ENCODE assay signal across 13 cellular contexts in the genomic region with DNA sequence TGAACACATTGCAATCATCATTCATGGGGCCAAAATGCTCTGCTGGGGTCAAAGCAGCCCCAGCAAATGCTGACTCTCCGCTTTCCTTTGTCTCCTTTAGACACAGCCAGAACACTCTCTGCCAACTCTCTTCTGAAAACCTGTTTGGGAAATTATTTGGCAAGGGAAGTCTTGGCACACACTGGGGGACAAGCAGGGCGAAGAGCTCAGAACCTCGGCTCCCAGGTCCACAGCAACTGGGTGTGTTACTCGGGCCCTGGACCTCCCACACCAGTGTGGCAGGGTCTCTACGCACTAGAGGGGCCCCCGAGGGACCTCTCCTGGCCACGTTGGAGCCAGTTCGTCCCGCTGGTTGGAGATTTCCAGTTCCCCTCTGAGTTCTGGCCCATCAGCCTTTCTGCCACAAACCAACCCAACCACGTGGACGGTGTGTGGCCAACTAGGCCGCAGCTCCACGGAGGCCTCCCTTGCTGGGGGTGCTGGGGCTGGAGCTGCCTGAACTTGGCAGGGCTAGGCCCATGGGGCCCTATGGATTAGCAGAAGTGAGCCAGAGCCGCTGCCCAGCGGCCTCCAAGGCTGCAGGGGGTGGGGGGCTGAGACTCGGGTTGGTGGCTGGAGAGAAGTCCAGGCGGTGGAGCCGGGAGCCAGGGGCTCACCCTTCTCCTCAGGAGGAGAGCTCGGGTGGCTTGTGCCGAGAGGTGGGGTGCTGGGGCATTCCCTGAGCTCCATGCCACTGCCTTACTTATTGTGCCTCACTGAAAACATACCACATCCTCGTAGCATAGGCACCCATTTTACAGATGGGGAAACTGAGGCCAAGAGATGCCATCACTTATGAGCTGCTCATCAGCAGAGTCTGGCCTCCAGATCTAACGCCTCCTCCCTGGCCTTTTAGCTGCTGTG. TPM values are rescaled to one million over a fixed set of nuclear protein-coding genes. Genes with fewer than 3 reads are reported as not detected.
DNase-seq lines count a peak whose midpoint lies in the region; ATAC-seq and TF ChIP-seq lines count a peak whose summit lies in the region.
"Had no signal": no experiment of that assay in that cellular context is flagged by ENCODE, and none has a peak within 500 bp of the region (broad histone marks: within the 10 kb centered on the region; RNA-seq: fewer than 3 reads in every experiment).

No MANE protein-coding gene starts in this region.

- intact Hi-C loops in ascending aorta (cut with DNase I) (no loop called here), heart right ventricle (cut with DNase I) (loop anchor here in 5 of 10 donors (5.0 kb wide), 2 partner anchors 34 to 39 kb away; no protein-coding TSS in a partner anchor), posterior cingulate gyrus (cut with DNase I) (loop anchor here (10.0 kb wide), 1 partner anchor 114 kb away; a partner anchor contains a TSS), vagina (cut with DNase I) (no loop called here)

- no peaks in the 10 kb centered on the region for H3K27me3 ChIP-seq in BLaER1 treated with 17β-estradiol and CSF1 and Interleukin-3, amounts not matched to agents 10 nM and 100 nM
- H3K27me3 ChIP-seq in ascending aorta (no peaks in the 10 kb centered on the region), heart right ventricle (no peaks in the 10 kb centered on the region), vagina (no peaks in the 10 kb centered on the region)
- H3K27me3 ChIP-seq in effector memory CD4-positive, alpha-beta T cell (replicated peaks; ENCODE audit: control insufficient read depth, insufficient read depth, low read length, poor library complexity, severe bottlenecking) = no peaks in the 10 kb centered on the region

- peaks cover 0 to 7% (median 0%) of the 10 kb centered on the region in 11 experiments; a peak in 5 of 22 replicates for H3K9me3 ChIP-seq in BLaER1 treated with 17β-estradiol and CSF1 and Interleukin-3, amounts not matched to agents 10 nM and 100 nM (replicated peaks in 1 of 11)
- no peaks in the 10 kb centered on the region for H3K9me3 ChIP-seq in ascending aorta
- H3K9me3 ChIP-seq in heart right ventricle = peaks cover 0 to 8% (median 0%) of the 10 kb centered on the region in 11 donors
- no peaks in the 10 kb centered on the region for H3K9me3 ChIP-seq in vagina
- no peaks in the 10 kb centered on the region for H3K9me3 ChIP-seq in effector memory CD4-positive, alpha-beta T cell (ENCODE audit: control insufficient read depth, low read length)

- TF ChIP-seq CTCF in ascending aorta (IDR thresholded peaks at IDR 0.05) (no peak), heart right ventricle (IDR thresholded peaks at IDR 0.05) (no peak), GM20000 (IDR thresholded peaks at IDR 0.05; ENCODE audit: extremely low read depth, missing control alignments) (no peak), vagina (IDR thresholded peaks at IDR 0.05) (no peak)

- peak in 1 of 2 donors; percentile 74 for DNase-seq in ascending aorta (ENCODE audit: low spot score in 2 of 2)
- DNase-seq in heart right ventricle = peak; percentile 43 to 47
- DNase-seq in posterior cingulate gyrus = peak in 9 of 10 donors; percentile 26 to 92 (median 58)
- no peak for DNase-seq in GM20000 (ENCODE audit: low spot score)
- DNase-seq in NCI-H2081 (lab: John Stamatoyannopoulos, UW) = no peak
- no peak for DNase-seq in vagina (ENCODE audit: extremely low spot score in 2 of 2)
- no peak for DNase-seq in effector memory CD4-positive, alpha-beta T cell
- DNase-seq: activated CD8-positive, alpha-beta memory T cell treated with anti-CD3 and anti-CD28 coated beads, Interleukin-2, amount 50 U/mL, for 4 hours; Karpas-422; NCI-H2227 treated with DMSO at 0.1 percent for 48 hours; small intestine had no signal

- no peaks in the 10 kb centered on the region for H3K36me3 ChIP-seq in BLaER1 treated with 17β-estradiol and CSF1 and Interleukin-3, amounts not matched to agents 10 nM and 100 nM
- H3K36me3 ChIP-seq in ascending aorta (no peaks in the 10 kb centered on the region), heart right ventricle (no peaks in the 10 kb centered on the region), vagina (no peaks in the 10 kb centered on the region)
- no peaks in the 10 kb centered on the region for H3K36me3 ChIP-seq in effector memory CD4-positive, alpha-beta T cell (ENCODE audit: control insufficient read depth, insufficient read depth, low read length)

- H3K4me2 ChIP-seq in BLaER1 treated with 17β-estradiol and CSF1 and Interleukin-3, amounts not matched to agents 10 nM and 100 nM = peak overlapping the region; percentile 15 to 92 (median 84); a peak in 19 of 22 replicates

- H4K20me1 ChIP-seq in BLaER1 treated with 17β-estradiol and CSF1 and Interleukin-3, amounts not matched to agents 10 nM and 100 nM = no peaks in the 10 kb centered on the region

- 62 to 68% methylated on average over 22 of the region's 22 CpGs for WGBS in heart right ventricle, 2 donors

- H3K4me3 ChIP-seq in BLaER1 treated with 17β-estradiol and CSF1 and Interleukin-3, amounts not matched to agents 10 nM and 100 nM = no peak overlapping the region
- H3K4me3 ChIP-seq in ascending aorta = no peak overlapping the region
- H3K4me3 ChIP-seq in heart right ventricle = no peak overlapping the region
- H3K4me3 ChIP-seq in vagina = no peak overlapping the region
- H3K4me3 ChIP-seq in effector memory CD4-positive, alpha-beta T cell (ENCODE audit: insufficient read depth, low read depth, low read length, poor library complexity, severe bottlenecking) = no peak overlapping the region

- H3K27ac ChIP-seq in BLaER1 treated with 17β-estradiol and CSF1 and Interleukin-3, amounts not matched to agents 10 nM and 100 nM = peak overlapping the region in 9 of 11 experiments; percentile 40 to 99 (median 69); a peak in 17 of 22 replicates
- H3K27ac ChIP-seq in ascending aorta (peak overlapping the region; percentile 78 to 82), heart right ventricle (peak overlapping the region; percentile 66 to 90 (median 71)), vagina (no peak overlapping the region)
- H3K27ac ChIP-seq in effector memory CD4-positive, alpha-beta T cell (ENCODE audit: insufficient read depth, low read length, poor library complexity, severe bottlenecking) = no peak overlapping the region

- H3K4me1 ChIP-seq in BLaER1 treated with 17β-estradiol and CSF1 and Interleukin-3, amounts not matched to agents 10 nM and 100 nM = peaks cover 45 to 94% (median 94%) of the 10 kb centered on the region in 10 experiments
- H3K4me1 ChIP-seq in ascending aorta (peaks cover 3 to 29% of the 10 kb centered on the region in 2 donors), heart right ventricle (peaks cover 17 to 68% (median 38%) of the 10 kb centered on the region in 9 donors), vagina (peaks cover 30% of the 10 kb centered on the region)
- no peaks in the 10 kb centered on the region for H3K4me1 ChIP-seq in effector memory CD4-positive, alpha-beta T cell (ENCODE audit: control insufficient read depth, insufficient read depth, low read length, poor library complexity, severe bottlenecking)

- peak; percentile 22 to 66 (median 38) for ATAC-seq in heart right ventricle

- no peak for TF ChIP-seq POLR2A in vagina (IDR thresholded peaks at IDR 0.05)

- H3K9ac ChIP-seq in BLaER1 treated with 17β-estradiol and CSF1 and Interleukin-3, amounts not matched to agents 10 nM and 100 nM = peak overlapping the region in 7 of 11 experiments; percentile 2 to 63 (median 33); a peak in 9 of 22 replicates

RNA-seq across cellular contexts. Expression of a gene that starts 46.8 kb away (rescaled TPM):
- total RNA-seq in ascending aorta (not detected), heart right ventricle (100 to 1,000 TPM in 3 of 10 donors, 10 to 100 TPM in 6, not detected in 1; 21.4 to 172 (median 66.8) TPM), vagina (not detected)
- not detected for polyA plus RNA-seq in heart right ventricle
- polyA plus RNA-seq: adipose tissue, small intestine had no signal

Comparison
In these comparisons a context has a peak if more than half of its experiments do, and no peak if none do; other contexts are left out.
1. H3K27ac ChIP-seq: peak in BLaER1 treated with 17β-estradiol and CSF1 and Interleukin-3, amounts not matched to agents 10 nM and 100 nM (9 of 11), ascending aorta (2 of 2) and heart right ventricle (10 of 10); none in vagina (single experiment) and effector memory CD4-positive, alpha-beta T cell (single experiment).
2. DNase-seq: peak in heart right ventricle (2 of 2) and posterior cingulate gyrus (9 of 10); none in GM20000 (single experiment), NCI-H2081 (0 of 2), vagina (0 of 2) and effector memory CD4-positive, alpha-beta T cell (0 of 3).